In the genomic region with DNA sequence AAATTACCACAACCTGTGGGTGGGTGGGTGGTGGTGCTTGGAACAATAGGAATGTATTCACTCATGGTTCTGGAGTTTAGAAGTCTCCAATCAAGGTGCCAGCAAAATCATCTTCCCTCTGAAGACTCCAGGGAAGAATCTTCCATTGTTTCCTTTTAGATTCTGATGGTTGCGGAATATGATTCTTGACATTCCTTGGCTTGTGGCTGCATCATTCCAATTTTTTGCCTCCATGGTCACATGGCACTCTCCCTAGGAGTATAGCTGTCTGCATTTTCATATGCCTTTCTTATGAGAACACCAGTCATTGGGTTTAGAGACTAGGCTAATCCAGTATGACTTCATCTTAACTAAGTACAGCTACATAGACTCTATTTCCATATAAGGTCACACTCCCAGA, we compare ENCODE assay signal across 29 cellular contexts.
"Had no signal": no experiment of that assay in that cellular context is flagged by ENCODE, and none has a peak within 500 bp of the region (broad histone marks: within the 10 kb centered on the region; RNA-seq: fewer than 3 reads in every experiment).

No MANE protein-coding gene starts in this region.

- H3K9me3 Mint-ChIP-seq: activated B cell treated with CpG ODN at 0.5 μM for 24 hours; activated CD8-positive, alpha-beta T cell treated with anti-CD3 and anti-CD28 coated beads for 36 hours; activated T-cell treated with anti-CD3 and anti-CD28 coated beads, Interleukin-2, amount 50 U/mL, for 4 hours; activated T-helper 17 cell treated with anti-CD3 and anti-CD28 coated beads, Interleukin-2, amount 50 U/mL, for 72 hours; T-helper 2 cell treated with Interferon-gamma antibody and Interleukin-4, amounts not matched to agents 5 μg/mL and 100 μg/mL, for 36 hours had no signal

- H3K4me1 ChIP-seq: colonic mucosa, gastroesophageal sphincter had no signal

- H3K27me3 ChIP-seq: body of pancreas, colonic mucosa, esophagus squamous epithelium, gastroesophageal sphincter had no signal

- H3K4me3 Mint-ChIP-seq: activated B cell treated with CpG ODN at 0.5 μM for 24 hours; activated CD8-positive, alpha-beta T cell treated with anti-CD3 and anti-CD28 coated beads for 36 hours; activated naive CD8-positive, alpha-beta T cell; activated T-cell treated with anti-CD3 and anti-CD28 coated beads, Interleukin-2, amount 50 U/mL, for 4 hours; activated T-helper 17 cell treated with anti-CD3 and anti-CD28 coated beads, Interleukin-2, amount 50 U/mL, for 72 hours; T-helper 17 cell; T-helper 2 cell treated with Interferon-gamma antibody and Interleukin-4, amounts not matched to agents 5 μg/mL and 100 μg/mL, for 36 hours had no signal

- H3K4me1 Mint-ChIP-seq: activated B cell treated with CpG ODN at 0.5 μM for 24 hours; activated T-helper 17 cell treated with anti-CD3 and anti-CD28 coated beads, Interleukin-2, amount 50 U/mL, for 72 hours; T-helper 17 cell had no signal

- H3K9me3 ChIP-seq: body of pancreas, colonic mucosa, esophagus squamous epithelium, gastroesophageal sphincter had no signal

- H3K27me3 Mint-ChIP-seq: activated B cell treated with CpG ODN at 0.5 μM for 24 hours; activated CD8-positive, alpha-beta T cell treated with anti-CD3 and anti-CD28 coated beads for 36 hours; activated naive CD8-positive, alpha-beta T cell; activated T-helper 17 cell treated with anti-CD3 and anti-CD28 coated beads, Interleukin-2, amount 50 U/mL, for 72 hours; T-helper 17 cell had no signal

- H3K4me3 ChIP-seq: body of pancreas, colonic mucosa, esophagus squamous epithelium, gastroesophageal sphincter had no signal

- H3K27ac Mint-ChIP-seq: activated B cell treated with CpG ODN at 0.5 μM for 24 hours; activated CD8-positive, alpha-beta T cell treated with anti-CD3 and anti-CD28 coated beads for 36 hours; activated naive CD8-positive, alpha-beta T cell; activated T-helper 17 cell treated with anti-CD3 and anti-CD28 coated beads, Interleukin-2, amount 50 U/mL, for 72 hours; T-helper 17 cell; T-helper 2 cell treated with Interferon-gamma antibody and Interleukin-4, amounts not matched to agents 5 μg/mL and 100 μg/mL, for 36 hours had no signal

- H3K36me3 Mint-ChIP-seq: activated naive CD8-positive, alpha-beta T cell had no signal

- ATAC-seq: activated CD4-positive, CD25-positive, alpha-beta regulatory T cell treated with anti-CD3 and anti-CD28 coated beads, Interleukin-2, amount 50 U/mL, for 24 hours; activated CD8-positive, alpha-beta T cell treated with anti-CD3 and anti-CD28 coated beads for 36 hours; activated T-cell treated with anti-CD3 and anti-CD28 coated beads, Interleukin-2, amount 50 U/mL, for 4 hours; activated T-helper 17 cell treated with anti-CD3 and anti-CD28 coated beads, Interleukin-2, amount 50 U/mL, for 72 hours; body of pancreas; gastroesophageal sphincter; T-helper 17 cell had no signal

- H3K36me3 ChIP-seq: colonic mucosa, esophagus squamous epithelium, gastroesophageal sphincter, WERI-Rb-1 had no signal

- H3K27ac ChIP-seq: body of pancreas, colonic mucosa, esophagus squamous epithelium, gastroesophageal sphincter, WERI-Rb-1 had no signal

- DNase-seq: activated B cell treated with CpG ODN at 0.5 μM for 24 hours; activated CD4-positive, alpha-beta T cell treated with anti-CD3 and anti-CD28 coated beads for 48 hours; activated CD4-positive, alpha-beta T cell treated with anti-CD3 and anti-CD28 coated beads, Interleukin-2, amount 50 U/mL, for 1 hour; activated CD4-positive, alpha-beta T cell treated with anti-CD3 and anti-CD28 coated beads, Interleukin-2, amount 50 U/mL, for 48 hours; activated CD8-positive, alpha-beta memory T cell treated with anti-CD3 and anti-CD28 coated beads for 24 hours; activated CD8-positive, alpha-beta T cell treated with anti-CD3 and anti-CD28 coated beads for 36 hours; activated effector memory CD4-positive, alpha-beta T cell treated with Interleukin-2 at 50 U/mL for 16 hours; activated gamma-delta T cell treated with Interleukin-2 at 50 U/mL for 16 hours; activated naive CD4-positive, alpha-beta T cell treated with anti-CD3 and anti-CD28 coated beads, Interleukin-2, amount 50 U/mL, for 16 hours; activated naive CD4-positive, alpha-beta T cell treated with Interleukin-2 at 50 U/mL for 16 hours; activated T-cell treated with anti-CD3 and anti-CD28 coated beads, Interleukin-2, amount 50 U/mL, for 4 hours; amygdala; aorta; body of pancreas; caudate nucleus; colonic mucosa; effector CD8-positive, alpha-beta T cell; erythroblast; esophagus squamous epithelium; foreskin melanocyte; T-helper 1 cell; T-helper 17 cell; T1000; WERI-Rb-1 had no signal
